Comparison of ENCODE assay signal across 1 cellular context in the genomic region with DNA sequence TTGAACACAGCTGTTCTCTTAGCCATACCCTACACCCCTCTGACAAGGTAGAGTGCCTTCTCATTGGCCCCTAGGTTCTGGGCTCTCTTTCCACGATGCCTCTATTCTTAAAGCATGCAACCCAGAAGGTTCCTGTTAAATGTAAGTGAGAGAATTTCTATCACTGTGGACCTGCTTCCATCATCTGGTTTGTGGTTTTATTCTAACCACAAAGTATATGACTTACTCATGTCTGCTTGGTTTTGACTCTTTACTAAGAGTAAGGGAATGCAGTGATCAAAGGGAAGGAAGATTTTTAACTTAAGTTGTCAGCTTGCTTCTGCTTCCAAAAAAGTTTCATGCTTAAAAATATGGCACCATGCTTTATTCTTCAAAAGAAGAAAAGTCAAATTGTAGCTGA.
TF ChIP-seq lines count a peak whose summit lies in the region.

No MANE protein-coding gene starts in this region.

TF ChIP-seq in IMR-90, 13 proteins besides CTCF, POLR2A, EP300 and RAD21:
- TF ChIP-seq FOS (IDR thresholded peaks at IDR 0.05; ENCODE audit: low read depth, low read length) (no peak), RCOR1 (IDR thresholded peaks at IDR 0.05; ENCODE audit: insufficient replicate concordance, low read length) (no peak), CEBPB (IDR thresholded peaks at IDR 0.05; ENCODE audit: low read depth, low read length) (no peak), MAZ (IDR thresholded peaks at IDR 0.05; ENCODE audit: borderline replicate concordance, low read depth, low read length) (no peak), CHD1 (IDR thresholded peaks at IDR 0.05; ENCODE audit: low read depth, low read length) (no peak), MAFK (IDR thresholded peaks at IDR 0.05; ENCODE audit: low read depth, low read length) (no peak), BHLHE40 (IDR thresholded peaks at IDR 0.05; ENCODE audit: low read depth, low read length) (no peak), SMC3 (IDR thresholded peaks at IDR 0.05; ENCODE audit: low read depth, low read length) (no peak)
- TF ChIP-seq, protein P1, sequence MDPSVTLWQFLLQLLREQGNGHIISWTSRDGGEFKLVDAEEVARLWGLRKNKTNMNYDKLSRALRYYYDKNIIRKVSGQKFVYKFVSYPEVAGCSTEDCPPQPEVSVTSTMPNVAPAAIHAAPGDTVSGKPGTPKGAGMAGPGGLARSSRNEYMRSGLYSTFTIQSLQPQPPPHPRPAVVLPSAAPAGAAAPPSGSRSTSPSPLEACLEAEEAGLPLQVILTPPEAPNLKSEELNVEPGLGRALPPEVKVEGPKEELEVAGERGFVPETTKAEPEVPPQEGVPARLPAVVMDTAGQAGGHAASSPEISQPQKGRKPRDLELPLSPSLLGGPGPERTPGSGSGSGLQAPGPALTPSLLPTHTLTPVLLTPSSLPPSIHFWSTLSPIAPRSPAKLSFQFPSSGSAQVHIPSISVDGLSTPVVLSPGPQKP (IDR thresholded peaks at IDR 0.05; ENCODE audit: borderline replicate concordance, low read depth, low read length), result no peak
